Comparison of ENCODE assay signal across 10 cellular contexts in genomic region chr17:7249830-7250229, GRCh38. TPM values are rescaled to one million over a fixed set of nuclear protein-coding genes. Genes with fewer than 3 reads are reported as not detected.
DNase-seq lines count a peak whose midpoint lies in the region; ATAC-seq and TF ChIP-seq lines count a peak whose summit lies in the region.
"Had no signal": no experiment of that assay in that cellular context is flagged by ENCODE, and none has a peak within 500 bp of the region (broad histone marks: within the 10 kb centered on the region; RNA-seq: fewer than 3 reads in every experiment).

No MANE protein-coding gene starts in this region.

- H3K9me3 ChIP-seq in hepatocyte (ENCODE audit: low read depth) = no peaks in the 10 kb centered on the region
- no peaks in the 10 kb centered on the region for H3K9me3 ChIP-seq in stomach
- H3K9me3 ChIP-seq in body of pancreas = no peaks in the 10 kb centered on the region
- H3K9me3 ChIP-seq: prostate gland had no signal

- no peak for TF ChIP-seq EP300 in stomach (IDR thresholded peaks at IDR 0.05)

- peaks cover 52% of the 10 kb centered on the region for H3K4me1 Mint-ChIP-seq in activated CD4-positive, alpha-beta T cell treated with anti-CD3 and anti-CD28 coated beads, Interleukin-2, amount 10 ng/mL, durations not matched to agents 24 days and 14 days

- H3K36me3 Mint-ChIP-seq in activated CD4-positive, alpha-beta T cell treated with anti-CD3 and anti-CD28 coated beads, Interleukin-2, amount 10 ng/mL, durations not matched to agents 24 days and 14 days (ENCODE audit: low read depth) = peaks cover 44% of the 10 kb centered on the region

- peaks cover 82% of the 10 kb centered on the region for H3K79me2 ChIP-seq in hepatocyte

- H3K9me2 ChIP-seq in hepatocyte (replicated peaks; ENCODE audit: insufficient read depth) = no peaks in the 10 kb centered on the region

- H3K27ac Mint-ChIP-seq in activated CD4-positive, alpha-beta T cell treated with anti-CD3 and anti-CD28 coated beads, Interleukin-2, amount 10 ng/mL, durations not matched to agents 24 days and 14 days = peak overlapping the region; percentile 95

- TF ChIP-seq POLR2A in stomach (IDR thresholded peaks at IDR 0.05) (no peak), body of pancreas (IDR thresholded peaks at IDR 0.05) (no peak)

- H3K4me3 Mint-ChIP-seq in activated CD4-positive, alpha-beta T cell treated with anti-CD3 and anti-CD28 coated beads, Interleukin-2, amount 10 ng/mL, durations not matched to agents 24 days and 14 days = peak overlapping the region; percentile 95

- intact Hi-C loops in activated CD4-positive, alpha-beta T cell treated with anti-CD3 and anti-CD28 coated beads, Interleukin-2, amount 10 ng/mL, durations not matched to agents 24 days and 14 days (cut with micrococcal nuclease) = loop anchor here (5.0 kb wide), 2 partner anchors 312 to 437 kb away; partner anchors contain the start of genes SENP3, TP53 and WRAP53
- intact Hi-C loops in stomach (cut with DNase I; ENCODE audit: low total_unique reads) = no loop called here
- intact Hi-C loops in body of pancreas (cut with DNase I) = no loop called here

- no peak overlapping the region for H2AFZ ChIP-seq in hepatocyte

- no peaks in the 10 kb centered on the region for H3K27me3 Mint-ChIP-seq in activated CD4-positive, alpha-beta T cell treated with anti-CD3 and anti-CD28 coated beads, Interleukin-2, amount 10 ng/mL, durations not matched to agents 24 days and 14 days

- no peak for DNase-seq in activated CD4-positive, alpha-beta T cell treated with anti-CD3 and anti-CD28 coated beads, Interleukin-2, amount 10 ng/mL, durations not matched to agents 24 days and 14 days
- no peak for DNase-seq in activated CD4-positive, alpha-beta T cell treated with anti-CD3 and anti-CD28 coated beads, Interleukin-2, amount 50 U/mL, for 48 hours
- DNase-seq in hepatocyte (ENCODE audit: low spot score) (no peak), stomach (no peak), NCI-H524 treated with DMSO at 0.1 percent for 48 hours (lab: John Stamatoyannopoulos, UW) (no peak), body of pancreas (no peak), OCI-M2 (lab: John Stamatoyannopoulos, UW; ENCODE audit: unreplicated experiment) (no peak)
- DNase-seq: C1 segment of cervical spinal cord had no signal

- H3K4me3 ChIP-seq in hepatocyte = peak overlapping the region; percentile 91
- H3K4me3 ChIP-seq in stomach = peak overlapping the region; percentile 65 to 98 (median 95)
- no peak overlapping the region for H3K4me3 ChIP-seq in body of pancreas

- H3K9me3 Mint-ChIP-seq in activated CD4-positive, alpha-beta T cell treated with anti-CD3 and anti-CD28 coated beads, Interleukin-2, amount 10 ng/mL, durations not matched to agents 24 days and 14 days = no peaks in the 10 kb centered on the region

- 96% methylated on average over 7 of the region's 7 CpGs for WGBS in hepatocyte (ENCODE audit: low lambda C conversion rate, missing lambda C conversion rate)
- 84 to 92% (median 87%) methylated on average over 7 of the region's 7 CpGs for WGBS in stomach, 5 donors
- WGBS in body of pancreas, 2 donors = 78 to 87% methylated on average over 7 of the region's 7 CpGs

- no peak for TF ChIP-seq CTCF in VCaP (conservative IDR thresholded peaks at IDR 0.05)
- no peak for TF ChIP-seq CTCF in hepatocyte (IDR thresholded peaks at IDR 0.05; ENCODE audit: poor library complexity)
- no peak for TF ChIP-seq CTCF in stomach (IDR thresholded peaks at IDR 0.05)
- no peak for TF ChIP-seq CTCF in body of pancreas (IDR thresholded peaks at IDR 0.05)

- H4K20me1 ChIP-seq in hepatocyte (ENCODE audit: insufficient read depth, poor library complexity, severe bottlenecking) = peaks cover 7% of the 10 kb centered on the region

- H3K4me2 ChIP-seq in hepatocyte = peak overlapping the region; percentile 92

- H3K27me3 ChIP-seq in hepatocyte = no peaks in the 10 kb centered on the region
- H3K27me3 ChIP-seq in stomach = no peaks in the 10 kb centered on the region
- no peaks in the 10 kb centered on the region for H3K27me3 ChIP-seq in body of pancreas

- peaks cover 15% of the 10 kb centered on the region for H3K4me1 ChIP-seq in hepatocyte (ENCODE audit: insufficient read depth)
- H3K4me1 ChIP-seq in stomach = peaks cover 32 to 52% (median 41%) of the 10 kb centered on the region in 4 donors
- H3K4me1 ChIP-seq in body of pancreas = peaks cover 38% of the 10 kb centered on the region

- no peak for ATAC-seq in body of pancreas

- H3K36me3 ChIP-seq in hepatocyte (replicated peaks; ENCODE audit: insufficient read depth, low read depth) (no peaks in the 10 kb centered on the region), stomach (peaks cover 22 to 40% (median 35%) of the 10 kb centered on the region in 4 donors), body of pancreas (replicated peaks in 1 of 2; ENCODE audit: insufficient read depth in 1 of 2, low read depth in 2 of 2) (peaks cover 0 to 6% of the 10 kb centered on the region in 2 donors)

- H3K27ac ChIP-seq in VCaP (peak overlapping the region; percentile 91; the same call in 1 of the 2 replicates), hepatocyte (peak overlapping the region; percentile 94), stomach (peak overlapping the region in 4 of 5 donors; percentile 99 to 100 (median 99)), body of pancreas (peak overlapping the region in 2 of 4 donors; percentile 2 to 100)

RNA-seq across cellular contexts. Expression of gene CTDNEP1, which starts 1.7 kb away (rescaled TPM):
- total RNA-seq in activated CD4-positive, alpha-beta T cell treated with anti-CD3 and anti-CD28 coated beads, Interleukin-2, amount 10 ng/mL, durations not matched to agents 24 days and 14 days = 188 and 190 TPM in 2 replicates
- total RNA-seq in hepatocyte (44.6 and 62.7 TPM in 2 replicates), stomach (10 to 100 TPM; 23.9 to 82.8 (median 54.0) TPM), body of pancreas (10 to 100 TPM; 33.5 to 44.8 TPM)
- polyA plus RNA-seq in hepatocyte (86.9 and 96.7 TPM in 2 replicates), stomach (10 to 100 TPM; 71.8 to 85.1 (median 75.9) TPM)

RNA-seq across cellular contexts. Expression of gene ELP5, which starts 2.2 kb away (rescaled TPM):
- total RNA-seq in activated CD4-positive, alpha-beta T cell treated with anti-CD3 and anti-CD28 coated beads, Interleukin-2, amount 10 ng/mL, durations not matched to agents 24 days and 14 days = 74.3 and 76.8 TPM in 2 replicates
- 30.4 and 30.6 TPM in 2 replicates for total RNA-seq in hepatocyte
- 38.0 and 49.6 TPM in 2 replicates for polyA plus RNA-seq in hepatocyte
- 10 to 100 TPM in 3 of 5 donors, 1 to 10 TPM in 1, not detected in 1; 8.4 to 19.5 (median 13.6) TPM for total RNA-seq in stomach
- polyA plus RNA-seq in stomach = 10 to 100 TPM; 24.4 to 45.2 (median 28.5) TPM
- 10 to 100 TPM; 10.2 to 16.3 TPM for total RNA-seq in body of pancreas

RNA-seq across cellular contexts. Expression of gene GABARAP, which starts 7.6 kb away (rescaled TPM):
- 124 and 126 TPM in 2 replicates for total RNA-seq in activated CD4-positive, alpha-beta T cell treated with anti-CD3 and anti-CD28 coated beads, Interleukin-2, amount 10 ng/mL, durations not matched to agents 24 days and 14 days
- total RNA-seq in hepatocyte = 309 and 327 TPM in 2 replicates
- 992 and 1,031 TPM in 2 replicates for polyA plus RNA-seq in hepatocyte
- 100 to 1,000 TPM; 111 to 419 (median 206) TPM for total RNA-seq in stomach
- polyA plus RNA-seq in stomach = 1,000 to 10,000 TPM in 1 of 3 donors, 100 to 1,000 TPM in 2; 773 to 1,252 (median 934) TPM
- 100 to 1,000 TPM; 145 to 482 TPM for total RNA-seq in body of pancreas

RNA-seq across cellular contexts. Expression of gene PHF23, which starts 10.6 kb away (rescaled TPM):
- 46.2 and 51.7 TPM in 2 replicates for total RNA-seq in activated CD4-positive, alpha-beta T cell treated with anti-CD3 and anti-CD28 coated beads, Interleukin-2, amount 10 ng/mL, durations not matched to agents 24 days and 14 days
- total RNA-seq in hepatocyte (53.9 and 57.9 TPM in 2 replicates), stomach (10 to 100 TPM in 3 of 5 donors, 1 to 10 TPM in 2; 5.2 to 26.2 (median 14.0) TPM), body of pancreas (10 to 100 TPM; 11.9 to 15.8 TPM)
- polyA plus RNA-seq in hepatocyte (77.7 and 78.6 TPM in 2 replicates), stomach (10 to 100 TPM; 21.3 to 27.2 (median 21.5) TPM)

RNA-seq across cellular contexts. Expression of gene CLDN7, which starts 12.4 kb away (rescaled TPM):
- total RNA-seq in activated CD4-positive, alpha-beta T cell treated with anti-CD3 and anti-CD28 coated beads, Interleukin-2, amount 10 ng/mL, durations not matched to agents 24 days and 14 days = 0.31 and 0.40 TPM in 2 replicates
- total RNA-seq in hepatocyte = 169 and 197 TPM in 2 replicates
- polyA plus RNA-seq in hepatocyte = 290 and 341 TPM in 2 replicates
- total RNA-seq in stomach = 100 to 1,000 TPM in 1 of 5 donors, 10 to 100 TPM in 2, 1 to 10 TPM in 2; 1.8 to 829 (median 17.4) TPM
- 100 to 1,000 TPM in 1 of 3 donors, 1 to 10 TPM in 2; 3.1 to 114 (median 9.9) TPM for polyA plus RNA-seq in stomach
- 10 to 100 TPM; 72.9 to 92.3 TPM for total RNA-seq in body of pancreas

Comparison
In these comparisons a context has a peak if more than half of its experiments do, and no peak if none do; other contexts are left out.
1. H3K4me3 ChIP-seq: peak in hepatocyte (single experiment) and stomach (4 of 4); none in body of pancreas (0 of 2).